4 cellular contexts compared by ENCODE assay signal in the genomic region with DNA sequence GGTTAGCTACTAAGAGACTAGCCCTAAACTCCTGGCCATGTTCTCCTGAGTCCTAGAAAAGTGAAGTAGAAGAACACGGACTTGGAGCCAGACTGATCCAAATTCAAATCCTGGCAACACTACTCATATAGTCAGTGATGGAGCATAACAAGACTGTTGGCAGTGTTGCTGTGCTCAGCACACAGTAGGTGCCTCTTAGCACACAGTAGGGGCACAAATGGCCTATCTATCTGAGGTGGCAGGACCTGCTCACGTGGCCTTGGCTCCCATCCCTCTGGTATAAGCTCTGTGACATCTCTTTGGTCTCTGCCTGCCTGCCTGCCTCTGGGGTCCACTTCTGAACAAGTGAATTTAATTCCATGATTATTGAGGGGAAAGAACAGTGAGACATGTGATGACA.
TF ChIP-seq lines count a peak whose summit lies in the region.

No MANE protein-coding gene starts in this region.

TF ChIP-seq in HepG2, 621 proteins besides CTCF, POLR2A, EP300 and RAD21:
- peak; percentile 73 for TF ChIP-seq ZKSCAN1 (IDR thresholded peaks at IDR 0.05; ENCODE audit: low read length)
- TF ChIP-seq SRY (CRISPR knock-in tag; IDR thresholded peaks at IDR 0.05) = no peak

TF ChIP-seq in GM12878, 131 proteins besides CTCF, POLR2A, EP300 and RAD21:
- TF ChIP-seq DPF2 (IDR thresholded peaks at IDR 0.05) (peak; percentile 49; the same call in 1 of the 2 replicates), RCOR1 (conservative IDR thresholded peaks at IDR 0.05; ENCODE audit: low read depth, low read length) (no peak)

TF ChIP-seq in K562, 482 proteins besides CTCF, POLR2A, EP300 and RAD21:
- TF ChIP-seq ZKSCAN1 (IDR thresholded peaks at IDR 0.05; ENCODE audit: low read depth, low read length) (peak; percentile 96), ATF1 (CRISPR knock-in tag; IDR thresholded peaks at IDR 0.05) (no peak), ATF1 (tag; IDR thresholded peaks at IDR 0.05) (no peak)
TF ChIP-seq in K562: peak in this region for 1.

TF ChIP-seq in GM12891, 5 proteins besides CTCF, POLR2A, EP300 and RAD21:
- TF ChIP-seq PAX5 (IDR thresholded peaks at IDR 0.05; ENCODE audit: insufficient read depth, low read length, severe bottlenecking) (no peak), SPI1 (IDR thresholded peaks at IDR 0.05; ENCODE audit: low read depth, low read length) (no peak), POU2F2 (IDR thresholded peaks at IDR 0.05; ENCODE audit: low read depth, low read length) (no peak)
